15 cellular contexts compared by ENCODE assay signal in genomic region chr2:212177724-212178123, GRCh38.
DNase-seq lines count a peak whose midpoint lies in the region; ATAC-seq and TF ChIP-seq lines count a peak whose summit lies in the region.
"Had no signal": no experiment of that assay in that cellular context is flagged by ENCODE, and none has a peak within 500 bp of the region (broad histone marks: within the 10 kb centered on the region; RNA-seq: fewer than 3 reads in every experiment).

No MANE protein-coding gene starts in this region.

- H3F3A ChIP-seq in OCI-LY1 (ENCODE audit: insufficient read depth, low read length), result no peaks in the 10 kb centered on the region

- no peak overlapping the region for H3K4me2 ChIP-seq in OCI-LY1 (ENCODE audit: low read length)

- no peaks in the 10 kb centered on the region for H3K36me3 Mint-ChIP-seq in Calu3 (ENCODE audit: insufficient read depth, unreplicated experiment)
- no peaks in the 10 kb centered on the region for H3K36me3 Mint-ChIP-seq in activated CD4-positive, alpha-beta memory T cell treated with anti-CD3 and anti-CD28 coated beads, Interleukin-2, amount 10 ng/mL, durations not matched to agents 7 days and 5 days (ENCODE audit: low read depth)
- H3K36me3 Mint-ChIP-seq: CD8-positive, alpha-beta T cell; stimulated activated effector memory CD8-positive, alpha-beta T cell treated with anti-CD3 and anti-CD28 coated beads, Interleukin-12 subunit alpha, Interleukin-12 subunit beta, amount 100 ng/mL, for 72 hours had no signal

- no peaks in the 10 kb centered on the region for H3K9me3 ChIP-seq in OCI-LY1 (ENCODE audit: low read length)
- H3K9me3 ChIP-seq: ovary had no signal

- H3K36me3 ChIP-seq in OCI-LY1 (ENCODE audit: insufficient read depth, low read length), result no peaks in the 10 kb centered on the region
- H3K36me3 ChIP-seq: ovary had no signal

- POLR2A ChIA-PET in activated CD4-positive, alpha-beta memory T cell treated with anti-CD3 and anti-CD28 coated beads, Interleukin-2, amount 10 ng/mL, durations not matched to agents 7 days and 5 days (lab: Charles Lee), result no interaction called here

- no peak for TF ChIP-seq POLR2A in lower leg skin (IDR thresholded peaks at IDR 0.05)

- H3K27me3 Mint-ChIP-seq in Calu3 (ENCODE audit: unreplicated experiment), result no peaks in the 10 kb centered on the region
- no peaks in the 10 kb centered on the region for H3K27me3 Mint-ChIP-seq in activated CD4-positive, alpha-beta memory T cell treated with anti-CD3 and anti-CD28 coated beads, Interleukin-2, amount 10 ng/mL, durations not matched to agents 7 days and 5 days

- intact Hi-C loops in Calu3 (cut with micrococcal nuclease; ENCODE audit: unreplicated experiment), result loop anchor here (1.0 to 10.0 kb wide), 2 partner anchors 72 to 433 kb away; no protein-coding TSS in a partner anchor
- intact Hi-C loops in lower leg skin (cut with DNase I; ENCODE audit: low total_unique reads), result no loop called here

- H3K9me2 ChIP-seq in OCI-LY1 (ENCODE audit: low read depth, low read length), result no peaks in the 10 kb centered on the region

- no peaks in the 10 kb centered on the region for H3K27me3 ChIP-seq in OCI-LY1 (ENCODE audit: insufficient read depth, low read length)
- H3K27me3 ChIP-seq: ovary had no signal

- H3K9ac ChIP-seq in OCI-LY1 (ENCODE audit: low read length), result no peak overlapping the region

- CTCF ChIA-PET in Calu3 (lab: Charles Lee), result interaction anchor here (0.5 to 1.2 kb wide), 2 partner anchors 343 to 848 kb away, joined by 5 to 6 read pairs; no protein-coding TSS in a partner anchor
- CTCF ChIA-PET in activated CD4-positive, alpha-beta memory T cell treated with anti-CD3 and anti-CD28 coated beads, Interleukin-2, amount 10 ng/mL, durations not matched to agents 7 days and 5 days (lab: Charles Lee), result no interaction called here

- H3K4me1 Mint-ChIP-seq in Calu3 (ENCODE audit: low read depth, unreplicated experiment), result no peaks in the 10 kb centered on the region
- no peaks in the 10 kb centered on the region for H3K4me1 Mint-ChIP-seq in activated CD4-positive, alpha-beta memory T cell treated with anti-CD3 and anti-CD28 coated beads, Interleukin-2, amount 10 ng/mL, durations not matched to agents 7 days and 5 days
- H3K4me1 Mint-ChIP-seq: stimulated activated effector memory CD8-positive, alpha-beta T cell treated with anti-CD3 and anti-CD28 coated beads, Interleukin-12 subunit alpha, Interleukin-12 subunit beta, amount 100 ng/mL, for 72 hours had no signal

- H2AFZ ChIP-seq in OCI-LY1 (ENCODE audit: low read length), result no peak overlapping the region

- H3K79me2 ChIP-seq in OCI-LY1 (ENCODE audit: insufficient read depth, low read length), result no peaks in the 10 kb centered on the region

- H4K20me1 ChIP-seq in OCI-LY1 (ENCODE audit: insufficient read depth, low read length), result no peaks in the 10 kb centered on the region

- 47 to 91% methylated on average over 2 of the region's 2 CpGs for WGBS in lower leg skin, 2 donors

- H3K27ac ChIP-seq in OCI-LY1 (ENCODE audit: low read depth, low read length, poor library complexity, severe bottlenecking), result no peak overlapping the region
- H3K27ac ChIP-seq: ovary had no signal

- BruUV-seq in Calu3 (replicated peaks; lab: Mats Ljungman, UMichigan), result no TSS peak

- TF ChIP-seq CTCF in Calu3 (IDR thresholded peaks at IDR 0.05; ENCODE audit: unreplicated experiment) (peak; percentile 14), OCI-LY1 (IDR thresholded peaks at IDR 0.05; ENCODE audit: low read length) (peak; percentile 43; the same call in 1 of the 2 replicates), lower leg skin (IDR thresholded peaks at IDR 0.05) (no peak)

- H3K4me3 ChIP-seq in OCI-LY1 (ENCODE audit: low read depth, low read length, poor library complexity, severe bottlenecking), result no peak overlapping the region
- no peak overlapping the region for H3K4me3 ChIP-seq in lower leg skin (ENCODE audit: low read depth, poor library complexity, severe bottlenecking)
- H3K4me3 ChIP-seq: ovary had no signal

- ATAC-seq in GM18873 (IDR thresholded peaks at IDR 0.05; ENCODE audit: low FRiP score, unreplicated experiment), result no peak
- ATAC-seq: CD8-positive, alpha-beta T cell; Panc1; stimulated activated effector memory CD8-positive, alpha-beta T cell treated with anti-CD3 and anti-CD28 coated beads, Interleukin-12 subunit alpha, Interleukin-12 subunit beta, amount 100 ng/mL, for 72 hours had no signal

- no peaks in the 10 kb centered on the region for H3K9me3 Mint-ChIP-seq in Calu3 (ENCODE audit: low read depth, unreplicated experiment)
- H3K9me3 Mint-ChIP-seq in activated CD4-positive, alpha-beta memory T cell treated with anti-CD3 and anti-CD28 coated beads, Interleukin-2, amount 10 ng/mL, durations not matched to agents 7 days and 5 days, result no peaks in the 10 kb centered on the region

- no peak overlapping the region for H3K27ac Mint-ChIP-seq in Calu3 (ENCODE audit: unreplicated experiment)
- no peak overlapping the region for H3K27ac Mint-ChIP-seq in activated CD4-positive, alpha-beta memory T cell treated with anti-CD3 and anti-CD28 coated beads, Interleukin-2, amount 10 ng/mL, durations not matched to agents 7 days and 5 days
- H3K27ac Mint-ChIP-seq: CD8-positive, alpha-beta T cell; stimulated activated effector memory CD8-positive, alpha-beta T cell treated with anti-CD3 and anti-CD28 coated beads, Interleukin-12 subunit alpha, Interleukin-12 subunit beta, amount 100 ng/mL, for 72 hours had no signal

- H3K4me3 Mint-ChIP-seq in Calu3 (ENCODE audit: low read depth, unreplicated experiment), result no peak overlapping the region
- no peak overlapping the region for H3K4me3 Mint-ChIP-seq in activated CD4-positive, alpha-beta memory T cell treated with anti-CD3 and anti-CD28 coated beads, Interleukin-2, amount 10 ng/mL, durations not matched to agents 7 days and 5 days
- H3K4me3 Mint-ChIP-seq: CD8-positive, alpha-beta T cell; stimulated activated effector memory CD8-positive, alpha-beta T cell treated with anti-CD3 and anti-CD28 coated beads, Interleukin-12 subunit alpha, Interleukin-12 subunit beta, amount 100 ng/mL, for 72 hours had no signal

- no peak for DNase-seq in Calu3
- DNase-seq in HT-29 (ENCODE audit: low spot score), result peak; percentile 19
- peak; percentile 4 for DNase-seq in fibroblast of the conjunctiva (ENCODE audit: low read depth)
- no peak for DNase-seq in activated CD4-positive, alpha-beta T cell treated with anti-CD3 and anti-CD28 coated beads, Interleukin-2, amount 50 U/mL, for 48 hours
- DNase-seq in lower leg skin (ENCODE audit: low spot score in 2 of 2), result no peak
- no peak for DNase-seq in activated CD4-positive, alpha-beta memory T cell treated with anti-CD3 and anti-CD28 coated beads, Interleukin-2, amount 10 ng/mL, durations not matched to agents 7 days and 5 days
- DNase-seq: CD8-positive, alpha-beta T cell; head of caudate nucleus; ovary; stimulated activated CD4-positive, alpha-beta T cell treated with anti-CD3 and anti-CD28 coated beads, Interleukin-1b, Interleukin-23, amount 100 ng/mL, for 48 hours; T1000 had no signal

- peaks cover 5% of the 10 kb centered on the region for H3K4me1 ChIP-seq in OCI-LY1 (ENCODE audit: insufficient read depth, low read length, severe bottlenecking)

Comparison
In these comparisons a context has a peak if more than half of its experiments do, and no peak if none do; other contexts are left out.
1. DNase-seq: peak in HT-29 (single experiment) and fibroblast of the conjunctiva (single experiment); none in Calu3 (single experiment), activated CD4-positive, alpha-beta T cell treated with anti-CD3 and anti-CD28 coated beads, Interleukin-2, amount 50 U/mL, for 48 hours (0 of 2), lower leg skin (0 of 2) and activated CD4-positive, alpha-beta memory T cell treated with anti-CD3 and anti-CD28 coated beads, Interleukin-2, amount 10 ng/mL, durations not matched to agents 7 days and 5 days (single experiment).
2. CTCF ChIP-seq: peak in Calu3 (single experiment) and OCI-LY1 (single experiment); none in lower leg skin (0 of 3).